Comparison of ENCODE assay signal across 1 cellular context in genomic region chr2:37905033-37905432, GRCh38.
TF ChIP-seq lines count a peak whose summit lies in the region.

No MANE protein-coding gene starts in this region.

TF ChIP-seq in GM23338, 12 proteins besides CTCF, POLR2A, EP300 and RAD21 (continued from another document):
- TF ChIP-seq EZH2 (IDR thresholded peaks at IDR 0.05; ENCODE audit: low read depth, unreplicated experiment) (no peak), STAT1 (IDR thresholded peaks at IDR 0.05; ENCODE audit: unreplicated experiment) (no peak), JUNB (IDR thresholded peaks at IDR 0.05; ENCODE audit: unreplicated experiment) (no peak)
